Comparison of ENCODE assay signal across 28 cellular contexts in genomic region chr3:38264307-38264706, GRCh38. TPM values are rescaled to one million over a fixed set of nuclear protein-coding genes. Genes with fewer than 3 reads are reported as not detected.
DNase-seq lines count a peak whose midpoint lies in the region; ATAC-seq and TF ChIP-seq lines count a peak whose summit lies in the region.
"Had no signal": no experiment of that assay in that cellular context is flagged by ENCODE, and none has a peak within 500 bp of the region (broad histone marks: within the 10 kb centered on the region; RNA-seq: fewer than 3 reads in every experiment).

No MANE protein-coding gene starts in this region.

- no peak for ATAC-seq in GM18861 (IDR thresholded peaks at IDR 0.05; ENCODE audit: unreplicated experiment)
- ATAC-seq: activated CD8-positive, alpha-beta T cell treated with anti-CD3 and anti-CD28 coated beads for 36 hours; effector memory CD8-positive, alpha-beta T cell; naive thymus-derived CD8-positive, alpha-beta T cell had no signal

- H3K27me3 ChIP-seq in cardiac muscle cell (peaks cover 9% of the 10 kb centered on the region), colonic mucosa (no peaks in the 10 kb centered on the region)
- H3K27me3 ChIP-seq: ascending aorta, vagina had no signal

- peaks cover 18% of the 10 kb centered on the region for H3K4me1 ChIP-seq in cardiac muscle cell (ENCODE audit: low read depth)
- H3K4me1 ChIP-seq in colonic mucosa = no peaks in the 10 kb centered on the region
- H3K4me1 ChIP-seq: ascending aorta, vagina had no signal

- H3K36me3 Mint-ChIP-seq in nephron (ENCODE audit: low read depth) = peaks cover 12% of the 10 kb centered on the region

- intact Hi-C loops in colonic mucosa (cut with DNase I) = no loop called here
- intact Hi-C loops in posterior vena cava (cut with DNase I) = no loop called here

- TF ChIP-seq CTCF in cardiac muscle cell (IDR thresholded peaks at IDR 0.05; ENCODE audit: low read depth, low read length) = no peak
- no peak for TF ChIP-seq CTCF in nephron (IDR thresholded peaks at IDR 0.05; ENCODE audit: unreplicated experiment in 3 of 3)
- TF ChIP-seq CTCF in colonic mucosa (IDR thresholded peaks at IDR 0.05) = no peak

- peak overlapping the region; percentile 5 to 54 (median 48) for H3K27ac Mint-ChIP-seq in nephron
- H3K27ac Mint-ChIP-seq: activated B cell treated with CpG ODN at 0.5 μM for 24 hours; activated CD8-positive, alpha-beta T cell treated with anti-CD3 and anti-CD28 coated beads for 36 hours; activated T-cell treated with anti-CD3 and anti-CD28 coated beads, Interleukin-2, amount 50 U/mL, for 24 hours had no signal

- no peak overlapping the region for H3K4me3 Mint-ChIP-seq in nephron
- H3K4me3 Mint-ChIP-seq: activated B cell treated with CpG ODN at 0.5 μM for 24 hours; activated CD8-positive, alpha-beta T cell treated with anti-CD3 and anti-CD28 coated beads for 36 hours; activated naive CD4-positive, alpha-beta T cell treated with anti-CD3 and anti-CD28 coated beads, Interleukin-2, amount 10 ng/mL, durations not matched to agents 7 days and 5 days; activated T-cell treated with anti-CD3 and anti-CD28 coated beads, Interleukin-2, amount 50 U/mL, for 24 hours; CD4-positive, CD25-positive, alpha-beta regulatory T cell; effector memory CD8-positive, alpha-beta T cell; naive thymus-derived CD8-positive, alpha-beta T cell had no signal

- H3K27me3 Mint-ChIP-seq in nephron (ENCODE audit: low read depth) = no peaks in the 10 kb centered on the region
- H3K27me3 Mint-ChIP-seq: activated B cell treated with CpG ODN at 0.5 μM for 24 hours; activated CD8-positive, alpha-beta T cell treated with anti-CD3 and anti-CD28 coated beads for 36 hours; activated naive CD4-positive, alpha-beta T cell treated with anti-CD3 and anti-CD28 coated beads, Interleukin-2, amount 10 ng/mL, durations not matched to agents 7 days and 5 days; activated T-cell treated with anti-CD3 and anti-CD28 coated beads, Interleukin-2, amount 50 U/mL, for 24 hours; CD4-positive, CD25-positive, alpha-beta regulatory T cell; effector memory CD8-positive, alpha-beta T cell; naive thymus-derived CD8-positive, alpha-beta T cell had no signal

- in situ Hi-C loops in Caki2 (cut with HindIII; ENCODE audit: low pct_unique_long_range_greater_than_20kb, low sequenced_read_pairs) = no loop called here

- DNase-seq in Caki2 (ENCODE audit: low read depth) (peak; percentile 7), RPMI8226 (peak; percentile 5), cardiac muscle cell (ENCODE audit: low read depth in 1 of 2, low spot score in 1 of 2) (peak in 1 of 2 donors; percentile 38), colonic mucosa (no peak), posterior vena cava (ENCODE audit: low spot score) (no peak), NCI-H2029 (lab: John Stamatoyannopoulos, UW) (no peak)
- DNase-seq: activated B cell treated with CpG ODN at 0.5 μM for 24 hours; activated CD8-positive, alpha-beta T cell treated with anti-CD3 and anti-CD28 coated beads for 36 hours; activated naive CD4-positive, alpha-beta T cell treated with anti-CD3 and anti-CD28 coated beads, Interleukin-2, amount 10 ng/mL, durations not matched to agents 7 days and 5 days; activated T-cell treated with anti-CD3 and anti-CD28 coated beads, Interleukin-2, amount 50 U/mL, for 24 hours; CD4-positive, CD25-positive, alpha-beta regulatory T cell; DMS79; effector memory CD8-positive, alpha-beta T cell; Karpas-422; naive thymus-derived CD8-positive, alpha-beta T cell; NCI-H1092 treated with DMSO at 0.1 percent for 48 hours; NCI-H2107; NCI-H526; SIG-M5; stimulated activated CD4-positive, alpha-beta T cell treated with anti-CD3 and anti-CD28 coated beads, Interleukin-12 subunit alpha, Interleukin-12 subunit beta, amount 100 ng/mL, for 4 hours; substantia nigra; T-helper 2 cell had no signal

- peaks cover 24% of the 10 kb centered on the region for H3K4me1 Mint-ChIP-seq in nephron

- peak overlapping the region; percentile 10 for H3K27ac ChIP-seq in cardiac muscle cell
- H3K27ac ChIP-seq in colonic mucosa = no peak overlapping the region
- H3K27ac ChIP-seq: ascending aorta, vagina had no signal

- H3K4me3 ChIP-seq in cardiac muscle cell (no peak overlapping the region), colonic mucosa (no peak overlapping the region)
- H3K4me3 ChIP-seq: ascending aorta, lung, vagina had no signal

- no peaks in the 10 kb centered on the region for H3K9me3 Mint-ChIP-seq in nephron
- H3K9me3 Mint-ChIP-seq: activated B cell treated with CpG ODN at 0.5 μM for 24 hours; activated CD8-positive, alpha-beta T cell treated with anti-CD3 and anti-CD28 coated beads for 36 hours; activated naive CD4-positive, alpha-beta T cell treated with anti-CD3 and anti-CD28 coated beads, Interleukin-2, amount 10 ng/mL, durations not matched to agents 7 days and 5 days; activated T-cell treated with anti-CD3 and anti-CD28 coated beads, Interleukin-2, amount 50 U/mL, for 24 hours; effector memory CD8-positive, alpha-beta T cell; naive thymus-derived CD8-positive, alpha-beta T cell had no signal

- H3K36me3 ChIP-seq in cardiac muscle cell (no peaks in the 10 kb centered on the region), colonic mucosa (no peaks in the 10 kb centered on the region)
- H3K36me3 ChIP-seq: vagina had no signal

- H3K9me3 ChIP-seq in cardiac muscle cell (ENCODE audit: low read depth) = no peaks in the 10 kb centered on the region
- H3K9me3 ChIP-seq in colonic mucosa = no peaks in the 10 kb centered on the region
- H3K9me3 ChIP-seq: ascending aorta, vagina had no signal

- no peak overlapping the region for H3K9ac ChIP-seq in colonic mucosa (ENCODE audit: low read depth in 2 of 2, low read length in 2 of 2)

RNA-seq across cellular contexts. Expression of gene SLC22A13, which starts 1.3 kb away (rescaled TPM):
- not detected in 2 replicates for total RNA-seq in Caki2 (2014; rRNA removed; shearing (Covaris generic); ENCODE audit: low replicate concordance)
- 0.07 and 0.39 TPM in 2 replicates for total RNA-seq in cardiac muscle cell
- 0.14 and 0.37 TPM in 2 replicates for polyA plus RNA-seq in cardiac muscle cell
- 1 to 10 TPM in 1 of 2 donors, under 1 TPM in 1; 0.27 to 1.1 TPM for total RNA-seq in colonic mucosa
- under 1 TPM; 0.32 to 0.48 TPM for total RNA-seq in posterior vena cava
- total RNA-seq: ascending aorta, vagina had no signal

RNA-seq across cellular contexts. Expression of gene SLC22A14, which starts 17.8 kb away (rescaled TPM):
- not detected in 2 replicates for total RNA-seq in Caki2 (2014; rRNA removed; shearing (Covaris generic); ENCODE audit: low replicate concordance)
- 0.07 and 0.12 TPM in 2 replicates for total RNA-seq in cardiac muscle cell
- polyA plus RNA-seq in cardiac muscle cell = 0.43 TPM in 1 of 2 replicates, not detected in the other
- total RNA-seq in colonic mucosa = under 1 TPM; 0.11 to 0.44 TPM
- under 1 TPM in 1 of 2 donors, not detected in 1; 0.38 TPM for total RNA-seq in posterior vena cava
- total RNA-seq: activated CD8-positive, alpha-beta T cell treated with anti-CD3 and anti-CD28 coated beads for 36 hours; ascending aorta; CD4-positive, CD25-positive, alpha-beta regulatory T cell; lung had no signal
- polyA plus RNA-seq: CD4-positive, CD25-positive, alpha-beta regulatory T cell; fibroblast of lung; naive thymus-derived CD8-positive, alpha-beta T cell had no signal

Comparison
In these comparisons a context has a peak if more than half of its experiments do, and no peak if none do; other contexts are left out.
1. DNase-seq: peak in Caki2 (single experiment) and RPMI8226 (single experiment); none in colonic mucosa (single experiment), posterior vena cava (single experiment) and NCI-H2029 (single experiment).